ENCODE assay signal across 6 cellular contexts in the genomic region with DNA sequence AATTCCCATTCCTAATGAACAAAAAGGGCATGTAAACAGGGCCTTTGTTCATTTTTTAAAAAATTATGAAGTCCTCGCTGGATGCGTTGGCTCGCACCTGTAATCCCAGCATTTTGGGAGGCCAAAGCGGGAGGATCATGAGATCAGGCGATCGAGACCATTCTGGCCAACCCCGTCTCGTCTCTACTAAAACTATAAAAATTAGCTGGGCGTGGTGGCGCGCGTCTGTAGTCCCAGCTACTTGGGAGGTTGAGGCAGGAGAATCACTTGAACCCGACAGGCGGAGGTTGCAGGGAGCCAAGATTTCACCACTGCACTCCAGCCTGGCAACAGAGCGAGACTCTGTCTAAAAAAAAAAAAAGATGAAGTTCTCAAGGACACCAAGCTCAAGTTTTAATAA. TPM values are rescaled to one million over a fixed set of nuclear protein-coding genes. Genes with fewer than 3 reads are reported as not detected.
"Had no signal": no experiment of that assay in that cellular context is flagged by ENCODE, and none has a peak within 500 bp of the region (broad histone marks: within the 10 kb centered on the region; RNA-seq: fewer than 3 reads in every experiment).

No MANE protein-coding gene starts in this region.

RNA-seq across cellular contexts. Expression of a gene that starts 24.3 kb away (rescaled TPM):
- total RNA-seq: activated CD4-positive, alpha-beta memory T cell treated with anti-CD3 and anti-CD28 coated beads, Interleukin-2, amount 10 ng/mL, durations not matched to agents 7 days and 5 days; activated CD8-positive, alpha-beta memory T cell treated with anti-CD3 and anti-CD28 coated beads, Interleukin-2, amount 10 ng/mL, durations not matched to agents 7 days and 5 days; activated naive CD8-positive, alpha-beta T cell treated with anti-CD3 and anti-CD28 coated beads for 36 hours; ascending aorta; breast epithelium; T-helper 2 cell treated with Interferon-gamma antibody and Interleukin-4, amounts not matched to agents 100 ng/mL and 5 ng/mL, for 36 hours had no signal
